Comparison of ENCODE assay signal across 9 cellular contexts in genomic region chr6:150016324-150017185, GRCh38. TPM values are rescaled to one million over a fixed set of nuclear protein-coding genes. Genes with fewer than 3 reads are reported as not detected.
A peak's percentile ranks its signal among the peaks of the same experiment; 100 is the strongest.
DNase-seq lines count a peak whose midpoint lies in the region; ATAC-seq, FAIRE-seq and TF ChIP-seq lines count a peak whose summit lies in the region.
"Had no signal": no experiment of that assay in that cellular context is flagged by ENCODE, and none has a peak within 500 bp of the region (broad histone marks: within the 10 kb centered on the region; RNA-seq: fewer than 3 reads in every experiment).

No MANE protein-coding gene starts in this region.

- H3K4me2 ChIP-seq in GM23338, result no peak overlapping the region

- H3K4me1 ChIP-seq in GM23338 (ENCODE audit: insufficient read depth) (no peaks in the 10 kb centered on the region), kidney (ENCODE audit: control insufficient read depth in 1 of 2, insufficient read depth in 1 of 2, low read depth in 1 of 2, low read length in 2 of 2) (no peaks in the 10 kb centered on the region)

- H3K27me3 ChIP-seq in GM23338 (ENCODE audit: insufficient read depth), result peaks cover 79% of the 10 kb centered on the region
- H3K27me3 ChIP-seq in bronchial epithelial cell (ENCODE audit: control insufficient read depth, insufficient read depth, low read length), result peaks cover 7% of the 10 kb centered on the region

- no peak overlapping the region for H2AFZ ChIP-seq in GM23338

- H3K27ac Mint-ChIP-seq in GM23338, result no peak overlapping the region
- no peak overlapping the region for H3K27ac Mint-ChIP-seq in stimulated activated effector memory CD8-positive, alpha-beta T cell treated with anti-CD3 and anti-CD28 coated beads, Interleukin-12 subunit alpha, Interleukin-12 subunit beta, amount 100 ng/mL, for 72 hours

- H3K9ac ChIP-seq in kidney (ENCODE audit: low read length in 2 of 2), result no peak overlapping the region

- H3K9me3 Mint-ChIP-seq in GM23338, result no peaks in the 10 kb centered on the region
- H3K9me3 Mint-ChIP-seq in stimulated activated effector memory CD8-positive, alpha-beta T cell treated with anti-CD3 and anti-CD28 coated beads, Interleukin-12 subunit alpha, Interleukin-12 subunit beta, amount 100 ng/mL, for 72 hours, result no peaks in the 10 kb centered on the region

- H3K27ac ChIP-seq in GM23338 (ENCODE audit: low read depth), result no peak overlapping the region
- H3K27ac ChIP-seq in kidney (ENCODE audit: low read depth in 2 of 2, low read length in 2 of 2), result no peak overlapping the region

- H3K36me3 ChIP-seq in GM23338 (ENCODE audit: insufficient read depth) (no peaks in the 10 kb centered on the region), bronchial epithelial cell (ENCODE audit: control insufficient read depth, insufficient read depth, low read length) (no peaks in the 10 kb centered on the region), kidney (ENCODE audit: control insufficient read depth in 1 of 2, insufficient read depth in 2 of 2, low read length in 2 of 2) (no peaks in the 10 kb centered on the region)

- H3F3A ChIP-seq in GM23338 (replicated peaks; ENCODE audit: low read depth), result no peaks in the 10 kb centered on the region

- FAIRE-seq in bronchial epithelial cell (lab: Jason Lieb, UNC) (peak; percentile 93), kidney (lab: Jason Lieb, UNC) (no peak)

- no peaks in the 10 kb centered on the region; the same call in 1 of the 2 replicates for H4K20me1 ChIP-seq in GM23338 (replicated peaks; ENCODE audit: insufficient read depth)

- H3K79me2 ChIP-seq in GM23338 (replicated peaks; ENCODE audit: insufficient read depth), result no peaks in the 10 kb centered on the region

- DNase-seq in DMS79 (lab: John Stamatoyannopoulos, UW) (peak; percentile 58), GM23338 (ENCODE audit: low spot score) (peak; percentile 77), NCI-H1105 treated with DMSO at 0.1 percent for 48 hours (lab: John Stamatoyannopoulos, UW) (peak; percentile 86), T-helper 22 cell (ENCODE audit: low read depth) (peak; percentile 19), bronchial epithelial cell (ENCODE audit: low read depth) (peak; percentile 59), kidney (no peak)
- peak in 1 of 2 donors; percentile 73 for DNase-seq in stimulated activated effector memory CD8-positive, alpha-beta T cell treated with anti-CD3 and anti-CD28 coated beads, Interleukin-12 subunit alpha, Interleukin-12 subunit beta, amount 100 ng/mL, for 72 hours (ENCODE audit: low spot score in 2 of 2)
- DNase-seq in NK-92 treated with Interleukin-12 subunit alpha and Interleukin-12 subunit beta, amount 100 ng/mL, for 24 hours (lab: John Stamatoyannopoulos, UW), result no peak

- intact Hi-C loops in kidney (cut with DNase I), result loop anchor here (5.0 kb wide), 1 partner anchor 84 kb away; no protein-coding TSS in a partner anchor

- no peaks in the 10 kb centered on the region for H3K36me3 Mint-ChIP-seq in GM23338 (ENCODE audit: low read depth)
- no peaks in the 10 kb centered on the region for H3K36me3 Mint-ChIP-seq in stimulated activated effector memory CD8-positive, alpha-beta T cell treated with anti-CD3 and anti-CD28 coated beads, Interleukin-12 subunit alpha, Interleukin-12 subunit beta, amount 100 ng/mL, for 72 hours

- peak; percentile 42 for ATAC-seq in GM23338
- ATAC-seq in stimulated activated effector memory CD8-positive, alpha-beta T cell treated with anti-CD3 and anti-CD28 coated beads, Interleukin-12 subunit alpha, Interleukin-12 subunit beta, amount 100 ng/mL, for 72 hours, result peak; percentile 72

- TF ChIP-seq CTCF in GM23338 (conservative IDR thresholded peaks at IDR 0.05; ENCODE audit: low read depth in 2 of 2) (peak; percentile 69 to 71), bronchial epithelial cell (IDR thresholded peaks at IDR 0.05; ENCODE audit: insufficient read depth, low read length, severe bottlenecking) (peak; percentile 42), kidney (IDR thresholded peaks at IDR 0.05; ENCODE audit: borderline replicate concordance, extremely low read depth, insufficient read depth) (peak; percentile 61)

- H3K4me3 Mint-ChIP-seq in GM23338, result no peak overlapping the region
- H3K4me3 Mint-ChIP-seq in stimulated activated effector memory CD8-positive, alpha-beta T cell treated with anti-CD3 and anti-CD28 coated beads, Interleukin-12 subunit alpha, Interleukin-12 subunit beta, amount 100 ng/mL, for 72 hours, result no peak overlapping the region

- peaks cover 67% of the 10 kb centered on the region for H3K27me3 Mint-ChIP-seq in GM23338 (ENCODE audit: insufficient read depth, low read depth, poor library complexity)

- H3K9me2 ChIP-seq in GM23338 (ENCODE audit: insufficient read depth), result no peaks in the 10 kb centered on the region

- no peak overlapping the region for H3K4me3 ChIP-seq in GM23338
- H3K4me3 ChIP-seq in bronchial epithelial cell (ENCODE audit: low read depth, low read length), result no peak overlapping the region
- H3K4me3 ChIP-seq in kidney (ENCODE audit: low read length in 2 of 2), result no peak overlapping the region

- peaks cover 5% of the 10 kb centered on the region for H3K4me1 Mint-ChIP-seq in GM23338
- H3K4me1 Mint-ChIP-seq in stimulated activated effector memory CD8-positive, alpha-beta T cell treated with anti-CD3 and anti-CD28 coated beads, Interleukin-12 subunit alpha, Interleukin-12 subunit beta, amount 100 ng/mL, for 72 hours, result peaks cover 29% of the 10 kb centered on the region

- no peaks in the 10 kb centered on the region for H3K9me3 ChIP-seq in kidney (ENCODE audit: control insufficient read depth in 1 of 2, low read length in 2 of 2)

TF ChIP-seq in GM23338, 12 proteins besides CTCF, POLR2A, EP300 and RAD21:
- TF ChIP-seq ZNF331 (CRISPR knock-in tag; IDR thresholded peaks at IDR 0.05; ENCODE audit: low read depth), result no peak
- peak; percentile 30 for TF ChIP-seq EZH2 (IDR thresholded peaks at IDR 0.05; ENCODE audit: low read depth, unreplicated experiment)
- TF ChIP-seq ETS1 (IDR thresholded peaks at IDR 0.05), result no peak

RNA-seq across cellular contexts. Expression of gene RAET1L, which starts 8.8 kb away (rescaled TPM):
- not detected in 2 replicates for total RNA-seq in GM23338 (2014; rRNA removed; shearing (Covaris generic))
- polyA plus RNA-seq in GM23338 (2016; fragmentation: Nextera tagmentation; extraction: Ambion mirVana) (not detected in 2 replicates), kidney (ENCODE audit: insufficient read depth, low read depth, low replicate concordance) (not detected)
- total RNA-seq in bronchial epithelial cell (0.79 and 20.4 TPM in 2 replicates), kidney (3.3 TPM)
- total RNA-seq: urinary bladder had no signal
- polyA plus RNA-seq: urinary bladder had no signal

RNA-seq across cellular contexts. Expression of gene ULBP3, which starts 52.4 kb away (rescaled TPM):
- total RNA-seq in GM23338 (2014; rRNA removed; shearing (Covaris generic)), result 3.3 and 4.2 TPM in 2 replicates
- polyA plus RNA-seq in GM23338 (2016; fragmentation: Nextera tagmentation; extraction: Ambion mirVana) (0.56 and 0.60 TPM in 2 replicates), kidney (ENCODE audit: insufficient read depth, low read depth, low replicate concordance) (0.71 TPM)
- total RNA-seq in bronchial epithelial cell (5.6 and 11.1 TPM in 2 replicates), kidney (5.0 TPM)

RNA-seq across cellular contexts. Expression of gene ULBP1, which starts 52.8 kb away (rescaled TPM):
- total RNA-seq in GM23338 (2014; rRNA removed; shearing (Covaris generic)), result 1.0 and 1.7 TPM in 2 replicates
- polyA plus RNA-seq in GM23338 (2016; fragmentation: Nextera tagmentation; extraction: Ambion mirVana) (0.74 and 1.3 TPM in 2 replicates), kidney (ENCODE audit: insufficient read depth, low read depth, low replicate concordance) (0.47 TPM)
- total RNA-seq in bronchial epithelial cell (1.1 and 4.1 TPM in 2 replicates), kidney (0.72 TPM)

Comparison
In these comparisons a context has a peak if more than half of its experiments do, and no peak if none do; other contexts are left out.
1. DNase-seq: peak in DMS79 (single experiment), GM23338 (single experiment), NCI-H1105 treated with DMSO at 0.1 percent for 48 hours (single experiment), T-helper 22 cell (single experiment) and bronchial epithelial cell (single experiment); none in kidney (single experiment) and NK-92 treated with Interleukin-12 subunit alpha and Interleukin-12 subunit beta, amount 100 ng/mL, for 24 hours (single experiment).
2. Peak in every context shown above with its lines, with median percentiles within 50 percentile points of each other: CTCF ChIP-seq.